Comparison of ENCODE assay signal across 8 cellular contexts in genomic region chr14:20455355-20456300, GRCh38. TPM values are rescaled to one million over a fixed set of nuclear protein-coding genes. Genes with fewer than 3 reads are reported as not detected.
DNase-seq lines count a peak whose midpoint lies in the region; ATAC-seq, FAIRE-seq and TF ChIP-seq lines count a peak whose summit lies in the region.

No MANE protein-coding gene starts in this region.

- ATAC-seq in GM19023 (IDR thresholded peaks at IDR 0.05; ENCODE audit: unreplicated experiment) = peak; percentile 55
- peak; percentile 56 for ATAC-seq in HG03135 (IDR thresholded peaks at IDR 0.05; ENCODE audit: unreplicated experiment)
- ATAC-seq in mucosa of descending colon = peak; percentile 70

- no peaks in the 10 kb centered on the region for H4K20me1 ChIP-seq in OCI-LY1 (ENCODE audit: insufficient read depth, low read length)

- H3K9me3 ChIP-seq in OCI-LY1 (ENCODE audit: low read length) (no peaks in the 10 kb centered on the region), duodenal mucosa (ENCODE audit: control insufficient read depth in 1 of 2, low read length in 2 of 2) (no peaks in the 10 kb centered on the region), mucosa of descending colon (no peaks in the 10 kb centered on the region)

- peaks cover 22% of the 10 kb centered on the region for H3K79me2 ChIP-seq in OCI-LY1 (ENCODE audit: insufficient read depth, low read length)

- H2AFZ ChIP-seq in OCI-LY1 (ENCODE audit: low read length) = no peak overlapping the region

- TF ChIP-seq CTCF in D721Med (IDR thresholded peaks at IDR 0.05; ENCODE audit: insufficient read depth, missing control alignments) (no peak), OCI-LY1 (IDR thresholded peaks at IDR 0.05; ENCODE audit: low read length) (no peak), mucosa of descending colon (IDR thresholded peaks at IDR 0.05) (no peak)

- H3K36me3 ChIP-seq in OCI-LY1 (ENCODE audit: insufficient read depth, low read length) (peaks cover 60% of the 10 kb centered on the region), duodenal mucosa (ENCODE audit: control insufficient read depth in 1 of 2, insufficient read depth in 2 of 2, low read length in 2 of 2) (peaks cover 39 to 48% of the 10 kb centered on the region in 2 donors), mucosa of descending colon (ENCODE audit: low read depth) (peaks cover 9% of the 10 kb centered on the region)

- H3K4me3 ChIP-seq in OCI-LY1 (ENCODE audit: low read depth, low read length, poor library complexity, severe bottlenecking) (peak overlapping the region; percentile 72), duodenal mucosa (ENCODE audit: low read depth in 1 of 2, low read length in 2 of 2) (peak overlapping the region; percentile 85 to 93), mucosa of descending colon (peak overlapping the region; percentile 42)

- no peaks in the 10 kb centered on the region for H3F3A ChIP-seq in OCI-LY1 (ENCODE audit: insufficient read depth, low read length)

- H3K9ac ChIP-seq in OCI-LY1 (ENCODE audit: low read length) (peak overlapping the region; percentile 95), duodenal mucosa (ENCODE audit: low read depth in 1 of 2, low read length in 2 of 2) (peak overlapping the region; percentile 93 to 94)

- H3K27ac ChIP-seq in OCI-LY1 (ENCODE audit: low read depth, low read length, poor library complexity, severe bottlenecking) = peak overlapping the region; percentile 82
- H3K27ac ChIP-seq in duodenal mucosa (ENCODE audit: low read depth, low read length) = peak overlapping the region; percentile 95

- peaks cover 35% of the 10 kb centered on the region for H3K4me1 ChIP-seq in OCI-LY1 (ENCODE audit: insufficient read depth, low read length, severe bottlenecking)
- H3K4me1 ChIP-seq in duodenal mucosa (ENCODE audit: control insufficient read depth in 1 of 2, insufficient read depth in 2 of 2, low read length in 2 of 2) = peaks cover 39 to 41% of the 10 kb centered on the region in 2 donors
- peaks cover 32% of the 10 kb centered on the region for H3K4me1 ChIP-seq in mucosa of descending colon (ENCODE audit: low read depth)

- H3K9me2 ChIP-seq in OCI-LY1 (ENCODE audit: low read depth, low read length) = no peaks in the 10 kb centered on the region

- intact Hi-C loops in mucosa of descending colon (cut with DNase I, micrococcal nuclease) = loop anchor here in 1 of 2 donors (2.0 kb wide), 1 partner anchor 43 kb away; the partner anchor contains the start of gene TEP1

- peak overlapping the region; percentile 85 for H3K4me2 ChIP-seq in OCI-LY1 (ENCODE audit: low read length)

- H3K27me3 ChIP-seq in OCI-LY1 (ENCODE audit: insufficient read depth, low read length) (no peaks in the 10 kb centered on the region), duodenal mucosa (ENCODE audit: control insufficient read depth in 1 of 2, insufficient read depth in 2 of 2, low read length in 2 of 2) (no peaks in the 10 kb centered on the region)

- FAIRE-seq in D721Med (lab: Jason Lieb, UNC) = no peak

- peak; percentile 59 for DNase-seq in D721Med (ENCODE audit: insufficient read length, low spot score)
- DNase-seq in mucosa of descending colon = peak in 1 of 3 donors; percentile 77
- DNase-seq in middle frontal gyrus (ENCODE audit: extremely low spot score, low spot score) = no peak
- no peak for DNase-seq in KG1 (lab: John Stamatoyannopoulos, UW)

RNA-seq across cellular contexts. Expression of gene APEX1, which starts 0.6 kb away (rescaled TPM):
- total RNA-seq in mucosa of descending colon = 100 to 1,000 TPM in 1 of 3 donors, 10 to 100 TPM in 2; 83.9 to 115 (median 93.8) TPM

RNA-seq across cellular contexts. Expression of gene OSGEP, which starts 1.0 kb away (rescaled TPM):
- 10 to 100 TPM; 32.7 to 52.0 (median 35.9) TPM for total RNA-seq in mucosa of descending colon

RNA-seq across cellular contexts. Expression of gene PIP4P1, which starts 5.6 kb away (rescaled TPM):
- total RNA-seq in mucosa of descending colon = 10 to 100 TPM; 40.6 to 48.4 (median 45.5) TPM

RNA-seq across cellular contexts. Expression of gene PNP, which starts 13.6 kb away (rescaled TPM):
- total RNA-seq in mucosa of descending colon = 10 to 100 TPM; 38.8 to 74.8 (median 72.8) TPM

RNA-seq across cellular contexts. Expression of gene KLHL33, which starts 19.7 kb away (rescaled TPM):
- total RNA-seq in mucosa of descending colon = under 1 TPM; 0.12 to 0.85 (median 0.27) TPM
